In genomic region chr3:107206141-107206540, GRCh38 we compare ENCODE assay signal across 9 cellular contexts.
DNase-seq lines count a peak whose midpoint lies in the region; ATAC-seq, FAIRE-seq and TF ChIP-seq lines count a peak whose summit lies in the region.
"Had no signal": no experiment of that assay in that cellular context is flagged by ENCODE, and none has a peak within 500 bp of the region (broad histone marks: within the 10 kb centered on the region; RNA-seq: fewer than 3 reads in every experiment).

No MANE protein-coding gene starts in this region.

- TF ChIP-seq EP300 in stomach (IDR thresholded peaks at IDR 0.05) = no peak

- peak; percentile 28 for FAIRE-seq in HTR-8/SVneo (lab: Jason Lieb, UNC)

- H3K27ac ChIP-seq in uterus (no peak overlapping the region), stomach (no peak overlapping the region)

- TF ChIP-seq POLR2A in uterus (IDR thresholded peaks at IDR 0.05) (no peak), stomach (IDR thresholded peaks at IDR 0.05) (no peak)

- TF ChIP-seq CTCF in uterus (IDR thresholded peaks at IDR 0.05) (peak; percentile 19 to 42 (median 32)), stomach (IDR thresholded peaks at IDR 0.05) (peak in 2 of 7 experiments; percentile 37 to 40)

- peaks cover 10% of the 10 kb centered on the region for H3K27me3 Mint-ChIP-seq in activated naive CD8-positive, alpha-beta T cell treated with anti-CD3 and anti-CD28 coated beads, Interleukin-2, amount 50 U/mL, for 24 hours
- peaks cover 7% of the 10 kb centered on the region for H3K27me3 Mint-ChIP-seq in activated naive CD8-positive, alpha-beta T cell treated with anti-CD3 and anti-CD28 coated beads for 36 hours

- no peaks in the 10 kb centered on the region for H3K36me3 ChIP-seq in uterus
- H3K36me3 ChIP-seq in stomach = no peaks in the 10 kb centered on the region

- H3K4me3 ChIP-seq in uterus (no peak overlapping the region), stomach (no peak overlapping the region)

- H3K9me3 ChIP-seq in uterus = no peaks in the 10 kb centered on the region
- H3K9me3 ChIP-seq in stomach = no peaks in the 10 kb centered on the region

- H3K4me1 ChIP-seq in uterus (peaks cover 0 to 4% of the 10 kb centered on the region in 2 donors), stomach (peaks cover 11 to 30% (median 20%) of the 10 kb centered on the region in 4 donors)

- no peak overlapping the region for H3K27ac Mint-ChIP-seq in activated naive CD8-positive, alpha-beta T cell treated with anti-CD3 and anti-CD28 coated beads, Interleukin-2, amount 50 U/mL, for 24 hours
- H3K27ac Mint-ChIP-seq in activated naive CD8-positive, alpha-beta T cell treated with anti-CD3 and anti-CD28 coated beads for 36 hours = no peak overlapping the region
- H3K27ac Mint-ChIP-seq: activated naive CD8-positive, alpha-beta T cell treated with anti-CD3 and anti-CD28 coated beads, Interleukin-2, amount 10 ng/mL, durations not matched to agents 7 days and 5 days had no signal

- H3K4me3 Mint-ChIP-seq in activated naive CD8-positive, alpha-beta T cell treated with anti-CD3 and anti-CD28 coated beads, Interleukin-2, amount 50 U/mL, for 24 hours = no peak overlapping the region
- H3K4me3 Mint-ChIP-seq in activated naive CD8-positive, alpha-beta T cell treated with anti-CD3 and anti-CD28 coated beads for 36 hours = no peak overlapping the region
- H3K4me3 Mint-ChIP-seq: activated naive CD8-positive, alpha-beta T cell treated with anti-CD3 and anti-CD28 coated beads, Interleukin-2, amount 10 ng/mL, durations not matched to agents 7 days and 5 days had no signal

- WGBS in stomach, 5 donors = 45 to 53% (median 50%) methylated on average over 1 of the region's 1 CpG

- H3K9me3 Mint-ChIP-seq in activated naive CD8-positive, alpha-beta T cell treated with anti-CD3 and anti-CD28 coated beads, Interleukin-2, amount 50 U/mL, for 24 hours = no peaks in the 10 kb centered on the region
- no peaks in the 10 kb centered on the region for H3K9me3 Mint-ChIP-seq in activated naive CD8-positive, alpha-beta T cell treated with anti-CD3 and anti-CD28 coated beads for 36 hours
- H3K9me3 Mint-ChIP-seq: activated naive CD8-positive, alpha-beta T cell treated with anti-CD3 and anti-CD28 coated beads, Interleukin-2, amount 10 ng/mL, durations not matched to agents 7 days and 5 days had no signal

- intact Hi-C loops in head of caudate nucleus (cut with DNase I) = no loop called here
- intact Hi-C loops in uterus (cut with DNase I; ENCODE audit: low total_unique reads) = no loop called here
- intact Hi-C loops in stomach (cut with DNase I; ENCODE audit: low total_unique reads) = no loop called here

- H3K36me3 Mint-ChIP-seq in activated naive CD8-positive, alpha-beta T cell treated with anti-CD3 and anti-CD28 coated beads, Interleukin-2, amount 50 U/mL, for 24 hours (ENCODE audit: low read depth) = no peaks in the 10 kb centered on the region
- H3K36me3 Mint-ChIP-seq in activated naive CD8-positive, alpha-beta T cell treated with anti-CD3 and anti-CD28 coated beads for 36 hours = no peaks in the 10 kb centered on the region
- H3K36me3 Mint-ChIP-seq: activated naive CD8-positive, alpha-beta T cell treated with anti-CD3 and anti-CD28 coated beads, Interleukin-2, amount 10 ng/mL, durations not matched to agents 7 days and 5 days had no signal

- ATAC-seq in activated naive CD8-positive, alpha-beta T cell treated with anti-CD3 and anti-CD28 coated beads, Interleukin-2, amount 50 U/mL, for 24 hours = no peak

- H3K4me1 Mint-ChIP-seq in activated naive CD8-positive, alpha-beta T cell treated with anti-CD3 and anti-CD28 coated beads, Interleukin-2, amount 50 U/mL, for 24 hours = no peaks in the 10 kb centered on the region
- no peaks in the 10 kb centered on the region for H3K4me1 Mint-ChIP-seq in activated naive CD8-positive, alpha-beta T cell treated with anti-CD3 and anti-CD28 coated beads for 36 hours
- H3K4me1 Mint-ChIP-seq: activated naive CD8-positive, alpha-beta T cell treated with anti-CD3 and anti-CD28 coated beads, Interleukin-2, amount 10 ng/mL, durations not matched to agents 7 days and 5 days had no signal

- H3K27me3 ChIP-seq in uterus (no peaks in the 10 kb centered on the region), stomach (no peaks in the 10 kb centered on the region)

- DNase-seq in activated naive CD8-positive, alpha-beta T cell treated with anti-CD3 and anti-CD28 coated beads, Interleukin-2, amount 50 U/mL, for 24 hours = peak; percentile 3
- DNase-seq in activated naive CD8-positive, alpha-beta T cell treated with anti-CD3 and anti-CD28 coated beads for 36 hours = no peak
- DNase-seq in HTR-8/SVneo (ENCODE audit: insufficient read length, low spot score) = peak; percentile 45
- peak; percentile 33 for DNase-seq in SW480 (ENCODE audit: low spot score)
- DNase-seq in head of caudate nucleus = peak in 29 of 42 donors; percentile 15 to 85 (median 52)
- DNase-seq in uterus = no peak
- no peak for DNase-seq in NCI-H345 (lab: John Stamatoyannopoulos, UW)
- no peak for DNase-seq in stomach
- DNase-seq: activated naive CD8-positive, alpha-beta T cell treated with anti-CD3 and anti-CD28 coated beads, Interleukin-2, amount 10 ng/mL, durations not matched to agents 7 days and 5 days had no signal

Comparison
In these comparisons a context has a peak if more than half of its experiments do, and no peak if none do; other contexts are left out.
1. DNase-seq: peak in activated naive CD8-positive, alpha-beta T cell treated with anti-CD3 and anti-CD28 coated beads, Interleukin-2, amount 50 U/mL, for 24 hours (single experiment), HTR-8/SVneo (single experiment), SW480 (single experiment) and head of caudate nucleus (29 of 42); none in activated naive CD8-positive, alpha-beta T cell treated with anti-CD3 and anti-CD28 coated beads for 36 hours (single experiment), uterus (0 of 2), NCI-H345 (single experiment) and stomach (single experiment).